In the genomic region with DNA sequence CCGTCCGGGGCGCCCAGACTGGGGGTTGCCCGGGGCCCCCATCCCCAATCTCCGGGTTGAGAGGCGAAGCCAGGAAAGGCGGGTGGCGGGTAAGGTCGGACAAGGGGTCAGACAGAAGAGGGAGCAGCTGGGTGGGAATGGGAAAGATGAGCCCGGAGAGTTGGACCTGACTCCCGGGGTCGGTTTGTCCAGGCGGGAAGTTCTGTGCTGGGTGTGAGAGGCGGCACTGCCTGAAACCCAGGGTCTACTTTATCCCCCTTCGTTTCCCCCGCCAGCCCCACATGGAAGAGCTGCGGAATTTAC, we compare ENCODE assay signal across 8 cellular contexts. TPM values are rescaled to one million over a fixed set of nuclear protein-coding genes. Genes with fewer than 3 reads are reported as not detected.
DNase-seq lines count a peak whose midpoint lies in the region; ATAC-seq and TF ChIP-seq lines count a peak whose summit lies in the region.

No MANE protein-coding gene starts in this region.

- no peak overlapping the region for H3K27ac ChIP-seq in CD8-positive, alpha-beta T cell (ENCODE audit: low read depth, low read length)
- H3K27ac ChIP-seq in OCI-LY7 (ENCODE audit: low read depth, low read length, poor library complexity, severe bottlenecking) (peak overlapping the region; percentile 70), endodermal cell (ENCODE audit: low read depth, low read length) (no peak overlapping the region), neutrophil (peak overlapping the region; percentile 82)

- no peaks in the 10 kb centered on the region for H3K9me2 ChIP-seq in OCI-LY7 (ENCODE audit: insufficient read depth, low read length)

- no peak for TF ChIP-seq CTCF in CD8-positive, alpha-beta T cell (IDR thresholded peaks at IDR 0.05)
- peak; percentile 14; the same call in 1 of the 2 replicates for TF ChIP-seq CTCF in OCI-LY7 (conservative IDR thresholded peaks at IDR 0.05; ENCODE audit: low read length)
- TF ChIP-seq CTCF in endodermal cell (conservative IDR thresholded peaks at IDR 0.05) = peak; percentile 39
- TF ChIP-seq CTCF in neutrophil (IDR thresholded peaks at IDR 0.05) = no peak
- TF ChIP-seq CTCF in GM13976 (IDR thresholded peaks at IDR 0.05; ENCODE audit: borderline replicate concordance, control extremely low read depth, extremely low read depth, insufficient read depth, missing control alignments) = no peak

- H2AFZ ChIP-seq in OCI-LY7 (ENCODE audit: low read length) = peak overlapping the region; percentile 87; the same call in 1 of the 2 replicates

- ATAC-seq in CD8-positive, alpha-beta T cell = no peak
- no peak for ATAC-seq in GM21529 (IDR thresholded peaks at IDR 0.05; ENCODE audit: unreplicated experiment)
- ATAC-seq in HG03460 (IDR thresholded peaks at IDR 0.05; ENCODE audit: unreplicated experiment) = no peak

- peaks cover 41% of the 10 kb centered on the region for H3K4me1 Mint-ChIP-seq in CD8-positive, alpha-beta T cell (ENCODE audit: low read depth)
- peaks cover 40% of the 10 kb centered on the region for H3K4me1 Mint-ChIP-seq in endodermal cell

- H4K20me1 ChIP-seq in OCI-LY7 (ENCODE audit: insufficient read depth, low read length) = no peaks in the 10 kb centered on the region

- CTCF ChIA-PET in CD8-positive, alpha-beta T cell (lab: Charles Lee) = interaction anchor here (0.8 to 1.8 kb wide), 4 partner anchors 25 to 97 kb away, joined by 3 to 7 read pairs (median 4); no protein-coding TSS in a partner anchor
- CTCF ChIA-PET in OCI-LY7 (lab: Charles Lee; ENCODE audit: unreplicated experiment) = interaction anchor here (0.6 kb wide), 2 partner anchors 28 to 52 kb away, joined by 3 to 5 read pairs; no protein-coding TSS in a partner anchor

- H3K27me3 Mint-ChIP-seq in CD8-positive, alpha-beta T cell (ENCODE audit: low read depth) = no peaks in the 10 kb centered on the region
- peaks cover 14% of the 10 kb centered on the region for H3K27me3 Mint-ChIP-seq in endodermal cell (ENCODE audit: insufficient read depth)

- H3K9ac ChIP-seq in endodermal cell (ENCODE audit: extremely low read depth, low read length, poor library complexity, severe bottlenecking) = peak overlapping the region; percentile 67

- in situ Hi-C loops in GM13976 (cut with MboI; ENCODE audit: low sequenced_read_pairs, unreplicated experiment) = no loop called here

- peak overlapping the region; percentile 71 for H3K4me3 ChIP-seq in CD8-positive, alpha-beta T cell (ENCODE audit: low read depth, low read length)
- H3K4me3 ChIP-seq in OCI-LY7 (ENCODE audit: low read depth, low read length, poor library complexity, severe bottlenecking) (peak overlapping the region; percentile 98), endodermal cell (ENCODE audit: low read length) (peak overlapping the region; percentile 94), neutrophil (ENCODE audit: low read depth in 1 of 2, low read length in 1 of 2) (peak overlapping the region; percentile 69 to 88)

- no TSS peak for BruUV-seq in OCI-LY7 (replicated peaks; lab: Mats Ljungman, UMichigan)

- H3K4me2 ChIP-seq in OCI-LY7 (ENCODE audit: low read length) = peak overlapping the region; percentile 98

- H3K79me2 ChIP-seq in OCI-LY7 (ENCODE audit: insufficient read depth, low read depth, low read length) = peaks cover 14% of the 10 kb centered on the region; the same call in 1 of the 2 replicates

- 0% methylated on average over 6 to 17 of the region's 17 CpGs for WGBS in endodermal cell (ENCODE audit: insufficient coverage in 1 of 2, insufficient read length in 1 of 2), 2 experiments

- H3K9me3 Mint-ChIP-seq in CD8-positive, alpha-beta T cell = no peaks in the 10 kb centered on the region
- no peaks in the 10 kb centered on the region for H3K9me3 Mint-ChIP-seq in endodermal cell

- H3K36me3 Mint-ChIP-seq in CD8-positive, alpha-beta T cell = peaks cover 11% of the 10 kb centered on the region
- peaks cover 8% of the 10 kb centered on the region for H3K36me3 Mint-ChIP-seq in endodermal cell (ENCODE audit: low read depth)

- no peak for DNase-seq in CD8-positive, alpha-beta T cell
- DNase-seq in OCI-LY7 (ENCODE audit: low spot score) (no peak), endodermal cell (peak; percentile 86), SKM-1 (lab: John Stamatoyannopoulos, UW; ENCODE audit: unreplicated experiment) (no peak), GM13976 (ENCODE audit: low spot score) (no peak)

- H3K36me3 ChIP-seq in CD8-positive, alpha-beta T cell (ENCODE audit: insufficient read depth, low read length) = no peaks in the 10 kb centered on the region
- peaks cover 16% of the 10 kb centered on the region for H3K36me3 ChIP-seq in OCI-LY7 (ENCODE audit: insufficient read depth, low read length)
- H3K36me3 ChIP-seq in endodermal cell (ENCODE audit: control insufficient read depth, insufficient read depth, low read length) = peaks cover 7% of the 10 kb centered on the region
- H3K36me3 ChIP-seq in neutrophil = peaks cover 13% of the 10 kb centered on the region

- POLR2A ChIA-PET in CD8-positive, alpha-beta T cell (lab: Charles Lee) = no interaction called here
- POLR2A ChIA-PET in OCI-LY7 (lab: Charles Lee) = interaction anchor here (0.9 kb wide), 1 partner anchor 25 kb away, joined by 3 read pairs; no protein-coding TSS in a partner anchor

- H3K27me3 ChIP-seq in CD8-positive, alpha-beta T cell (ENCODE audit: insufficient read depth, low read length) = no peaks in the 10 kb centered on the region
- peaks cover 12% of the 10 kb centered on the region for H3K27me3 ChIP-seq in endodermal cell (ENCODE audit: control insufficient read depth, insufficient read depth, low read length, poor library complexity, severe bottlenecking)
- no peaks in the 10 kb centered on the region for H3K27me3 ChIP-seq in neutrophil

- H3K4me3 Mint-ChIP-seq in CD8-positive, alpha-beta T cell = peak overlapping the region; percentile 86
- H3K4me3 Mint-ChIP-seq in endodermal cell = peak overlapping the region; percentile 84

- intact Hi-C loops in CD8-positive, alpha-beta T cell (cut with DNase I, micrococcal nuclease) = no loop called here
- intact Hi-C loops in OCI-LY7 (cut with micrococcal nuclease; ENCODE audit: unreplicated experiment) = no loop called here

- peaks cover 34% of the 10 kb centered on the region for H3K4me1 ChIP-seq in CD8-positive, alpha-beta T cell (ENCODE audit: insufficient read depth, low read length)
- H3K4me1 ChIP-seq in OCI-LY7 (ENCODE audit: insufficient read depth, low read length, poor library complexity, severe bottlenecking) = peaks cover 33% of the 10 kb centered on the region
- peaks cover 18% of the 10 kb centered on the region for H3K4me1 ChIP-seq in endodermal cell (ENCODE audit: control insufficient read depth, insufficient read depth, low read length)
- H3K4me1 ChIP-seq in neutrophil (ENCODE audit: control insufficient read depth in 1 of 2, insufficient read depth in 1 of 2, low read depth in 1 of 2, low read length in 1 of 2) = peaks cover 32 to 37% of the 10 kb centered on the region in 2 experiments

- H3K9me3 ChIP-seq in CD8-positive, alpha-beta T cell (ENCODE audit: low read length) = no peaks in the 10 kb centered on the region
- H3K9me3 ChIP-seq in OCI-LY7 (ENCODE audit: low read length) (no peaks in the 10 kb centered on the region), endodermal cell (ENCODE audit: control insufficient read depth, low read length) (no peaks in the 10 kb centered on the region), neutrophil (no peaks in the 10 kb centered on the region)

- H3K27ac Mint-ChIP-seq in CD8-positive, alpha-beta T cell = peak overlapping the region; percentile 55
- peak overlapping the region; percentile 79 for H3K27ac Mint-ChIP-seq in endodermal cell

RNA-seq across cellular contexts. Expression of a gene that starts 0.7 kb away (rescaled TPM):
- 10 to 100 TPM; 25.5 to 29.1 TPM for total RNA-seq in CD8-positive, alpha-beta T cell
- 64.2 and 112 TPM in 2 replicates for total RNA-seq in OCI-LY7 (2014; rRNA removed; shearing (Covaris generic))
- total RNA-seq in OCI-LY7 (2022) = 81.4 and 86.0 TPM in 2 replicates
- total RNA-seq in endodermal cell = 100 to 1,000 TPM; 265 to 284 TPM
- 88.2 TPM for polyA plus RNA-seq in endodermal cell (2013, experiment 1 of 2)
- polyA plus RNA-seq in endodermal cell (2013, experiment 2 of 2) = 83.1 TPM

RNA-seq across cellular contexts. Expression of a gene that starts 2.4 kb away (rescaled TPM):
- total RNA-seq in CD8-positive, alpha-beta T cell = 1 to 10 TPM; 1.9 to 2.7 TPM
- 30.9 and 35.2 TPM in 2 replicates for total RNA-seq in OCI-LY7 (2014; rRNA removed; shearing (Covaris generic))
- total RNA-seq in OCI-LY7 (2022) = 23.1 and 23.7 TPM in 2 replicates
- total RNA-seq in endodermal cell = 10 to 100 TPM; 22.2 to 25.2 TPM
- polyA plus RNA-seq in endodermal cell (2013, experiment 1 of 2) = 22.0 TPM
- polyA plus RNA-seq in endodermal cell (2013, experiment 2 of 2) = 18.7 TPM

RNA-seq across cellular contexts. Expression of a gene that starts 11.7 kb away (rescaled TPM):
- total RNA-seq in CD8-positive, alpha-beta T cell = 1 to 10 TPM; 6.7 to 8.6 TPM
- 3.3 and 7.9 TPM in 2 replicates for total RNA-seq in OCI-LY7 (2014; rRNA removed; shearing (Covaris generic))
- total RNA-seq in OCI-LY7 (2022) (14.8 and 22.3 TPM in 2 replicates), endodermal cell (1 to 10 TPM; 2.5 to 3.0 TPM)
- 5.1 TPM for polyA plus RNA-seq in endodermal cell (2013, experiment 1 of 2)
- 4.0 TPM for polyA plus RNA-seq in endodermal cell (2013, experiment 2 of 2)

RNA-seq across cellular contexts. Expression of a gene that starts 20.5 kb away (rescaled TPM):
- total RNA-seq in CD8-positive, alpha-beta T cell = 10 to 100 TPM; 56.3 to 62.9 TPM
- total RNA-seq in OCI-LY7 (2014; rRNA removed; shearing (Covaris generic)) = 114 and 118 TPM in 2 replicates
- total RNA-seq in OCI-LY7 (2022) (87.7 and 90.5 TPM in 2 replicates), endodermal cell (10 to 100 TPM; 64.0 to 71.0 TPM)
- polyA plus RNA-seq in endodermal cell (2013, experiment 1 of 2) = 62.8 TPM
- 53.4 TPM for polyA plus RNA-seq in endodermal cell (2013, experiment 2 of 2)

RNA-seq across cellular contexts. Expression of a gene that starts 23.2 kb away (rescaled TPM):
- total RNA-seq in CD8-positive, alpha-beta T cell = 10 to 100 TPM; 42.3 to 44.6 TPM
- total RNA-seq in OCI-LY7 (2014; rRNA removed; shearing (Covaris generic)) = 38.6 and 56.0 TPM in 2 replicates
- 53.2 and 59.6 TPM in 2 replicates for total RNA-seq in OCI-LY7 (2022)
- total RNA-seq in endodermal cell = 10 to 100 TPM; 48.1 to 52.6 TPM
- 42.7 TPM for polyA plus RNA-seq in endodermal cell (2013, experiment 1 of 2)
- polyA plus RNA-seq in endodermal cell (2013, experiment 2 of 2) = 41.2 TPM

Comparison
In these comparisons a context has a peak if more than half of its experiments do, and no peak if none do; other contexts are left out.
1. H3K27ac ChIP-seq: peak in OCI-LY7 (single experiment) and neutrophil (single experiment); none in CD8-positive, alpha-beta T cell (single experiment) and endodermal cell (single experiment).
2. CTCF ChIP-seq: peak in OCI-LY7 (single experiment) and endodermal cell (single experiment); none in CD8-positive, alpha-beta T cell (single experiment), neutrophil (single experiment) and GM13976 (single experiment).
3. RNA of a gene that starts 2.4 kb away (total RNA-seq): 23.1 to 35.2 TPM in OCI-LY7 and 22.2 to 25.2 TPM in endodermal cell; 1.9 to 2.7 TPM in CD8-positive, alpha-beta T cell; every median in the first group is over 4 times any median in the second.
4. Peak in every context shown above with its lines, with median percentiles within 50 percentile points of each other: H3K4me3 ChIP-seq.